18 cellular contexts compared by ENCODE assay signal in genomic region chr6:161545741-161546140, GRCh38.
DNase-seq lines count a peak whose midpoint lies in the region; TF ChIP-seq lines count a peak whose summit lies in the region.
"Had no signal": no experiment of that assay in that cellular context is flagged by ENCODE, and none has a peak within 500 bp of the region (broad histone marks: within the 10 kb centered on the region; RNA-seq: fewer than 3 reads in every experiment).

No MANE protein-coding gene starts in this region.

- H3K4me1 Mint-ChIP-seq in activated CD4-positive, alpha-beta memory T cell treated with anti-CD3 and anti-CD28 coated beads for 36 hours (ENCODE audit: low read depth), result no peaks in the 10 kb centered on the region
- H3K4me1 Mint-ChIP-seq: IgD-negative memory B cell had no signal

- DNase-seq in NCI-H69 (lab: John Stamatoyannopoulos, UW) (peak; percentile 37), SJCRH30 (peak; percentile 33 to 75), smooth muscle cell (lab: John Stamatoyannopoulos, UW; ENCODE audit: unreplicated experiment) (no peak), HT-29 (ENCODE audit: low spot score) (no peak), NCI-H2081 (lab: John Stamatoyannopoulos, UW) (no peak)
- no peak for DNase-seq in activated CD4-positive, alpha-beta memory T cell treated with anti-CD3 and anti-CD28 coated beads for 36 hours
- DNase-seq: ACHN; BE2C; Caco-2; CD4-positive, alpha-beta T cell; DMS153; DND-41; GM23248; HCEC 1CT had no signal

- no peaks in the 10 kb centered on the region for H3K9me3 Mint-ChIP-seq in activated CD4-positive, alpha-beta memory T cell treated with anti-CD3 and anti-CD28 coated beads for 36 hours
- H3K9me3 Mint-ChIP-seq: CD4-positive, alpha-beta T cell had no signal

- POLR2A ChIA-PET in activated CD4-positive, alpha-beta memory T cell treated with anti-CD3 and anti-CD28 coated beads for 36 hours (lab: Charles Lee), result no interaction called here

- no peaks in the 10 kb centered on the region for H3F3A ChIP-seq in smooth muscle cell (ENCODE audit: low read depth)

- H2AFZ ChIP-seq in KMS-11 (ENCODE audit: low read depth) (no peak overlapping the region), smooth muscle cell (ENCODE audit: low read depth) (no peak overlapping the region)
- H2AFZ ChIP-seq: GM23248 had no signal

- H3K79me2 ChIP-seq in KMS-11 (ENCODE audit: insufficient read depth, low read depth), result no peaks in the 10 kb centered on the region
- H3K79me2 ChIP-seq in smooth muscle cell (ENCODE audit: low read depth), result no peaks in the 10 kb centered on the region

- H3K9me3 ChIP-seq in SJCRH30 (replicated peaks), result no peaks in the 10 kb centered on the region
- H3K9me3 ChIP-seq in smooth muscle cell (replicated peaks; ENCODE audit: low read depth), result no peaks in the 10 kb centered on the region
- H3K9me3 ChIP-seq: BE2C, Caco-2 had no signal

- H3K27me3 Mint-ChIP-seq in activated CD4-positive, alpha-beta memory T cell treated with anti-CD3 and anti-CD28 coated beads for 36 hours, result no peaks in the 10 kb centered on the region
- H3K27me3 Mint-ChIP-seq: CD4-positive, alpha-beta T cell; IgD-negative memory B cell had no signal

- H3K4me3 Mint-ChIP-seq in activated CD4-positive, alpha-beta memory T cell treated with anti-CD3 and anti-CD28 coated beads for 36 hours, result no peak overlapping the region
- H3K4me3 Mint-ChIP-seq: CD4-positive, alpha-beta T cell; IgD-negative memory B cell had no signal

- H4K20me1 ChIP-seq in KMS-11 (ENCODE audit: insufficient read depth), result no peaks in the 10 kb centered on the region
- H4K20me1 ChIP-seq in smooth muscle cell (ENCODE audit: low read depth), result no peaks in the 10 kb centered on the region

- CTCF ChIA-PET in activated CD4-positive, alpha-beta memory T cell treated with anti-CD3 and anti-CD28 coated beads for 36 hours (lab: Charles Lee), result no interaction called here

- no peak for TF ChIP-seq CTCF in KMS-11 (conservative IDR thresholded peaks at IDR 0.05; ENCODE audit: low read depth, low read length)
- TF ChIP-seq CTCF in smooth muscle cell (IDR thresholded peaks at IDR 0.05; ENCODE audit: borderline replicate concordance, insufficient read depth, poor library complexity, severe bottlenecking), result no peak

- intact Hi-C loops in activated CD4-positive, alpha-beta memory T cell treated with anti-CD3 and anti-CD28 coated beads for 36 hours (cut with micrococcal nuclease), result no loop called here

- H3K4me2 ChIP-seq in KMS-11, result peak overlapping the region; percentile 33; the same call in 1 of the 2 replicates
- H3K4me2 ChIP-seq in smooth muscle cell, result peak overlapping the region; percentile 1

- H3K27me3 ChIP-seq in KMS-11 (ENCODE audit: insufficient read depth, low read depth) (no peaks in the 10 kb centered on the region), SJCRH30 (no peaks in the 10 kb centered on the region), smooth muscle cell (ENCODE audit: low read depth) (no peaks in the 10 kb centered on the region)
- H3K27me3 ChIP-seq: BE2C had no signal

- H3K27ac Mint-ChIP-seq in activated CD4-positive, alpha-beta memory T cell treated with anti-CD3 and anti-CD28 coated beads for 36 hours, result no peak overlapping the region
- H3K27ac Mint-ChIP-seq: CD4-positive, alpha-beta T cell; IgD-negative memory B cell had no signal

- H3K9ac ChIP-seq in KMS-11, result no peak overlapping the region
- no peak overlapping the region for H3K9ac ChIP-seq in smooth muscle cell (ENCODE audit: low read depth)
- H3K9ac ChIP-seq: GM23248 had no signal

- no peaks in the 10 kb centered on the region for H3K36me3 Mint-ChIP-seq in activated CD4-positive, alpha-beta memory T cell treated with anti-CD3 and anti-CD28 coated beads for 36 hours

- WGBS in smooth muscle cell (ENCODE audit: low lambda C conversion rate), result 45% methylated on average over 2 of the region's 2 CpGs

- H3K36me3 ChIP-seq in KMS-11 (ENCODE audit: insufficient read depth), result no peaks in the 10 kb centered on the region
- H3K36me3 ChIP-seq in SJCRH30, result no peaks in the 10 kb centered on the region
- H3K36me3 ChIP-seq in smooth muscle cell (ENCODE audit: low read depth), result no peaks in the 10 kb centered on the region
- H3K36me3 ChIP-seq: BE2C had no signal

- H3K4me1 ChIP-seq in KMS-11 (ENCODE audit: low read depth, poor library complexity, severe bottlenecking), result peaks cover 18% of the 10 kb centered on the region
- peaks cover 62% of the 10 kb centered on the region for H3K4me1 ChIP-seq in SJCRH30
- H3K4me1 ChIP-seq in smooth muscle cell (ENCODE audit: low read depth), result no peaks in the 10 kb centered on the region
- H3K4me1 ChIP-seq: BE2C, Caco-2 had no signal

- H3K27ac ChIP-seq in KMS-11 (no peak overlapping the region), SJCRH30 (peak overlapping the region; percentile 68), smooth muscle cell (ENCODE audit: low read depth) (no peak overlapping the region)
- H3K27ac ChIP-seq: C4-2B, GM23248 had no signal

- H3K4me3 ChIP-seq in KMS-11 (IDR thresholded peaks at IDR 0.05; ENCODE audit: insufficient read depth, low read depth, low read length), result no peak overlapping the region
- peak overlapping the region; percentile 15 for H3K4me3 ChIP-seq in SJCRH30
- no peak overlapping the region for H3K4me3 ChIP-seq in smooth muscle cell
- H3K4me3 ChIP-seq: GM12878, GM23248 had no signal

Comparison
In these comparisons a context has a peak if more than half of its experiments do, and no peak if none do; other contexts are left out.
1. DNase-seq: peak in NCI-H69 (single experiment) and SJCRH30 (2 of 2); none in smooth muscle cell (single experiment), activated CD4-positive, alpha-beta memory T cell treated with anti-CD3 and anti-CD28 coated beads for 36 hours (single experiment), HT-29 (single experiment) and NCI-H2081 (0 of 2).